Comparison of ENCODE assay signal across 2 cellular contexts in genomic region chr16:70714526-70715112, GRCh38.
TF ChIP-seq lines count a peak whose summit lies in the region.

No MANE protein-coding gene starts in this region.

TF ChIP-seq in SK-N-SH, 30 proteins besides CTCF, POLR2A, EP300 and RAD21 (continued from another document):
- TF ChIP-seq MAX (IDR thresholded peaks at IDR 0.05; ENCODE audit: low read depth) (no peak), MEF2A (IDR thresholded peaks at IDR 0.05; ENCODE audit: borderline replicate concordance, low read depth) (no peak), YY1 (IDR thresholded peaks at IDR 0.05; ENCODE audit: low read depth) (no peak), RFX5 (IDR thresholded peaks at IDR 0.05; ENCODE audit: low read length) (no peak), FOSL2 (IDR thresholded peaks at IDR 0.05; ENCODE audit: borderline replicate concordance, low read depth) (no peak), TAF1 (IDR thresholded peaks at IDR 0.05; ENCODE audit: borderline replicate concordance, low read depth, low read length) (no peak), GABPA (IDR thresholded peaks at IDR 0.05; ENCODE audit: low read depth) (no peak), SIN3A (IDR thresholded peaks at IDR 0.05; ENCODE audit: borderline replicate concordance, low read depth, low read length) (no peak), IRF3 (IDR thresholded peaks at IDR 0.05; ENCODE audit: low read depth, low read length) (no peak), FOXJ3 (CRISPR knock-in tag; IDR thresholded peaks at IDR 0.05) (no peak), POLR2AphosphoS5 (IDR thresholded peaks at IDR 0.05; ENCODE audit: low read depth, low read length) (no peak)

TF ChIP-seq in SK-N-SH treated with all-trans-retinoic acid at 6 μM for 48 hours, 23 proteins besides CTCF, POLR2A, EP300 and RAD21 (continued from another document):
- TF ChIP-seq CSRNP3 (CRISPR knock-in tag; IDR thresholded peaks at IDR 0.05) (no peak), TOX (CRISPR knock-in tag; IDR thresholded peaks at IDR 0.05; ENCODE audit: borderline replicate concordance) (no peak), POU6F1 (CRISPR knock-in tag; IDR thresholded peaks at IDR 0.05; ENCODE audit: borderline replicate concordance, low read depth) (no peak), ZFP30 (CRISPR knock-in tag; IDR thresholded peaks at IDR 0.05) (no peak), PATZ1 (CRISPR knock-in tag; IDR thresholded peaks at IDR 0.05; ENCODE audit: borderline replicate concordance) (no peak), CREB5 (CRISPR knock-in tag; IDR thresholded peaks at IDR 0.05; ENCODE audit: low read depth) (no peak), GLIS3 (CRISPR knock-in tag; IDR thresholded peaks at IDR 0.05) (no peak), SNAI2 (CRISPR knock-in tag; IDR thresholded peaks at IDR 0.05) (no peak), BACH2 (CRISPR knock-in tag; IDR thresholded peaks at IDR 0.05; ENCODE audit: borderline replicate concordance) (no peak), OSR1 (CRISPR knock-in tag; IDR thresholded peaks at IDR 0.05) (no peak), ZNF70 (CRISPR knock-in tag; IDR thresholded peaks at IDR 0.05) (no peak), PPARA (CRISPR knock-in tag; IDR thresholded peaks at IDR 0.05; ENCODE audit: borderline replicate concordance) (no peak), ZC3H10 (CRISPR knock-in tag; IDR thresholded peaks at IDR 0.05) (no peak), RARB (CRISPR knock-in tag; IDR thresholded peaks at IDR 0.05) (no peak), ESRRG (CRISPR knock-in tag; IDR thresholded peaks at IDR 0.05) (no peak)
